ENCODE assay signal across 9 cellular contexts in genomic region chr18:31101148-31102019, GRCh38. TPM values are rescaled to one million over a fixed set of nuclear protein-coding genes. Genes with fewer than 3 reads are reported as not detected.
DNase-seq lines count a peak whose midpoint lies in the region; ATAC-seq and TF ChIP-seq lines count a peak whose summit lies in the region.
"Had no signal": no experiment of that assay in that cellular context is flagged by ENCODE, and none has a peak within 500 bp of the region (broad histone marks: within the 10 kb centered on the region; RNA-seq: fewer than 3 reads in every experiment).

No MANE protein-coding gene starts in this region.

- TF ChIP-seq CTCF in WERI-Rb-1 (IDR thresholded peaks at IDR 0.05; ENCODE audit: low read depth, low read length) (0 out of 2 replicates have a peak, but pooled peaks have one; percentile 28), heart right ventricle (IDR thresholded peaks at IDR 0.05) (peak in 3 of 9 donors; percentile 19 to 32 (median 32))

- H3K4me3 ChIP-seq in WERI-Rb-1 (ENCODE audit: low read depth, low read length) = peak overlapping the region; percentile 87
- H3K4me3 ChIP-seq in heart right ventricle = peak overlapping the region; percentile 41 to 76 (median 72)

- H3K4me1 ChIP-seq in heart right ventricle = peaks cover 0 to 12% (median 3%) of the 10 kb centered on the region in 9 donors

- H3K9me3 ChIP-seq in WERI-Rb-1 (ENCODE audit: severe bottlenecking) (no peaks in the 10 kb centered on the region), heart right ventricle (no peaks in the 10 kb centered on the region)

- H3K36me3 ChIP-seq in WERI-Rb-1 (peaks cover 3% of the 10 kb centered on the region; the same call in 1 of the 2 replicates), heart right ventricle (no peaks in the 10 kb centered on the region)

- intact Hi-C loops in heart right ventricle (cut with DNase I) = loop anchor here in 5 of 10 donors (5.0 to 10.0 kb wide), 5 partner anchors 103 to 401 kb away; partner anchors contain the start of gene DSG2 (in 1 of the 5)

- 0 to 1% methylated on average over 61 to 74 of the region's 74 CpGs for WGBS in heart right ventricle, 2 donors

- H3K27me3 ChIP-seq in WERI-Rb-1 (ENCODE audit: insufficient read depth, low read depth, severe bottlenecking) (no peaks in the 10 kb centered on the region), heart right ventricle (peaks cover 0 to 8% (median 0%) of the 10 kb centered on the region in 7 donors)

- peak; percentile 84 to 97 (median 88) for ATAC-seq in heart right ventricle
- ATAC-seq in HG02588 (IDR thresholded peaks at IDR 0.05; ENCODE audit: unreplicated experiment) = no peak
- no peak for ATAC-seq in GM21619 (IDR thresholded peaks at IDR 0.05; ENCODE audit: unreplicated experiment)

- H3K27ac ChIP-seq in WERI-Rb-1 (peak overlapping the region; percentile 92), heart right ventricle (peak overlapping the region; percentile 87 to 97 (median 90))

- DNase-seq in stimulated activated CD4-positive, alpha-beta T cell treated with anti-CD3 and anti-CD28 coated beads, Interleukin-15, amount 100 ng/mL, for 24 hours = peak; percentile 2
- DNase-seq in stimulated activated CD4-positive, alpha-beta T cell treated with anti-CD3 and anti-CD28 coated beads, Interleukin-2, amount 100 ng/mL, for 48 hours = no peak
- DNase-seq in WERI-Rb-1 = peak; percentile 55
- DNase-seq in heart right ventricle = peak; percentile 66 to 82
- peak; percentile 24 for DNase-seq in pons (ENCODE audit: low spot score)
- no peak for DNase-seq in NCI-H1048 (lab: John Stamatoyannopoulos, UW)
- DNase-seq: DND-41 had no signal

RNA-seq across cellular contexts. Expression of gene DSC2, which starts 0.8 kb away (rescaled TPM):
- 10 to 100 TPM; 22.5 to 31.4 (median 26.4) TPM for total RNA-seq in heart right ventricle
- polyA plus RNA-seq in heart right ventricle = 1 to 10 TPM; 5.1 to 7.9 TPM

RNA-seq across cellular contexts. Expression of gene DSC3, which starts 58.8 kb away (rescaled TPM):
- under 1 TPM in 7 of 10 donors, not detected in 3; 0.04 to 0.44 (median 0.13) TPM for total RNA-seq in heart right ventricle
- under 1 TPM; 0.07 to 0.39 TPM for polyA plus RNA-seq in heart right ventricle

Comparison
In these comparisons a context has a peak if more than half of its experiments do, and no peak if none do; other contexts are left out.
1. DNase-seq: peak in stimulated activated CD4-positive, alpha-beta T cell treated with anti-CD3 and anti-CD28 coated beads, Interleukin-15, amount 100 ng/mL, for 24 hours (single experiment), WERI-Rb-1 (single experiment), heart right ventricle (2 of 2) and pons (single experiment); none in stimulated activated CD4-positive, alpha-beta T cell treated with anti-CD3 and anti-CD28 coated beads, Interleukin-2, amount 100 ng/mL, for 48 hours (0 of 2) and NCI-H1048 (single experiment).
2. ATAC-seq: peak in heart right ventricle (8 of 8); none in HG02588 (single experiment) and GM21619 (single experiment).